In genomic region chr20:7673841-7674240, GRCh38 we compare ENCODE assay signal across 23 cellular contexts.
DNase-seq lines count a peak whose midpoint lies in the region; ATAC-seq and TF ChIP-seq lines count a peak whose summit lies in the region.
"Had no signal": no experiment of that assay in that cellular context is flagged by ENCODE, and none has a peak within 500 bp of the region (broad histone marks: within the 10 kb centered on the region; RNA-seq: fewer than 3 reads in every experiment).

No MANE protein-coding gene starts in this region.

- no peak overlapping the region for H2AFZ ChIP-seq in mammary epithelial cell (ENCODE audit: low read depth, low read length)

- H3K79me2 ChIP-seq in mammary epithelial cell (ENCODE audit: insufficient read depth, low read length), result no peaks in the 10 kb centered on the region

- H4K20me1 ChIP-seq in BLaER1 (no peaks in the 10 kb centered on the region), mammary epithelial cell (ENCODE audit: insufficient read depth, low read length) (no peaks in the 10 kb centered on the region)

- H3K9ac ChIP-seq in BLaER1, result no peak overlapping the region
- no peak overlapping the region for H3K9ac ChIP-seq in mammary epithelial cell (ENCODE audit: insufficient read depth, low read length)

- TF ChIP-seq CTCF in mammary epithelial cell (conservative IDR thresholded peaks at IDR 0.05 in 1 of 2, IDR thresholded peaks at IDR 0.05 in 1 of 2; ENCODE audit: extremely low read depth in 1 of 2, insufficient read depth in 1 of 2, low read depth in 1 of 2, low read length in 2 of 2), result no peak

- intact Hi-C loops in mammary epithelial cell (cut with micrococcal nuclease), result no loop called here

- no peaks in the 10 kb centered on the region for H3K36me3 ChIP-seq in BLaER1
- no peaks in the 10 kb centered on the region for H3K36me3 ChIP-seq in mammary epithelial cell (ENCODE audit: insufficient read depth, low read length)
- H3K36me3 ChIP-seq: esophagus muscularis mucosa, heart right ventricle, spleen had no signal

- CTCF ChIA-PET in mammary epithelial cell (lab: Charles Lee; ENCODE audit: low non-redundant PET), result no interaction called here

- 57% methylated on average over 2 of the region's 2 CpGs for WGBS in mammary epithelial cell (ENCODE audit: low coverage, missing lambda C conversion rate)

- no peak overlapping the region for H3K4me3 ChIP-seq in BLaER1
- H3K4me3 ChIP-seq in mammary epithelial cell (replicated peaks in 1 of 3; ENCODE audit: insufficient read depth in 1 of 3, low read depth in 2 of 3, low read length in 3 of 3), result no peak overlapping the region
- H3K4me3 ChIP-seq: esophagus muscularis mucosa, heart right ventricle, spleen had no signal

- H3K4me2 ChIP-seq in BLaER1 (peak overlapping the region; percentile 62), mammary epithelial cell (ENCODE audit: insufficient read depth, low read depth, low read length) (no peak overlapping the region)

- H3K9me3 ChIP-seq in BLaER1 (no peaks in the 10 kb centered on the region; the same call in 1 of the 2 replicates), mammary epithelial cell (replicated peaks; ENCODE audit: insufficient read depth, low read length) (peaks cover 3% of the 10 kb centered on the region)
- H3K9me3 ChIP-seq: esophagus muscularis mucosa, spleen had no signal

- DNase-seq in HT1080 (ENCODE audit: low read depth) (peak; percentile 49), mammary epithelial cell (peak; percentile 24), myocyte (ENCODE audit: low read depth) (peak; percentile 63), Ammon's horn (ENCODE audit: low spot score) (no peak)
- DNase-seq: activated CD4-positive, alpha-beta T cell treated with anti-CD3 and anti-CD28 coated beads, Interleukin-2, amount 50 U/mL, for 1 hour; activated CD8-positive, alpha-beta memory T cell treated with anti-CD3 and anti-CD28 coated beads, Interleukin-2, amount 50 U/mL, for 48 hours; activated effector memory CD4-positive, alpha-beta T cell treated with Interleukin-2 at 50 U/mL for 16 hours; activated naive CD8-positive, alpha-beta T cell treated with anti-CD3 and anti-CD28 coated beads, Interleukin-2, amount 50 U/mL, for 24 hours; AML-193; effector CD8-positive, alpha-beta T cell; GDM1; heart right ventricle; left ventricle myocardium superior; MV-4-11; NCI-H2081; NCI-H524 treated with DMSO at 0.1 percent for 48 hours; spleen had no signal

- H3K27ac ChIP-seq in BLaER1, result no peak overlapping the region
- no peak overlapping the region for H3K27ac ChIP-seq in mammary epithelial cell (ENCODE audit: insufficient read depth, low read depth, low read length)
- H3K27ac ChIP-seq: esophagus muscularis mucosa, heart right ventricle, HL-60, spleen had no signal

- dilution Hi-C loops in mammary epithelial cell (cut with HindIII; ENCODE audit: low sequenced_read_pairs), result no loop called here

- in situ Hi-C loops in mammary epithelial cell (cut with MboI; ENCODE audit: low sequenced_read_pairs in 2 of 2), result no loop called here

- no peak for ATAC-seq in GM19452 (IDR thresholded peaks at IDR 0.05; ENCODE audit: unreplicated experiment)
- no peak for ATAC-seq in HG02885 (IDR thresholded peaks at IDR 0.05; ENCODE audit: poor library complexity, unreplicated experiment)
- ATAC-seq: activated naive CD8-positive, alpha-beta T cell treated with anti-CD3 and anti-CD28 coated beads, Interleukin-2, amount 50 U/mL, for 24 hours; heart right ventricle; left ventricle myocardium superior; Right ventricle myocardium inferior had no signal

- BruUV-seq in mammary epithelial cell (replicated peaks; lab: Mats Ljungman, UMichigan), result no TSS peak

- H3K27me3 ChIP-seq in BLaER1, result no peaks in the 10 kb centered on the region
- no peaks in the 10 kb centered on the region for H3K27me3 ChIP-seq in mammary epithelial cell (ENCODE audit: insufficient read depth, low read length)
- H3K27me3 ChIP-seq: esophagus muscularis mucosa, heart right ventricle, spleen had no signal

- H3K4me1 ChIP-seq in BLaER1, result peaks cover 38% of the 10 kb centered on the region
- peaks cover 4% of the 10 kb centered on the region for H3K4me1 ChIP-seq in mammary epithelial cell (ENCODE audit: insufficient read depth, low read length)
- H3K4me1 ChIP-seq: esophagus muscularis mucosa, heart right ventricle, spleen had no signal
